ENCODE assay signal across 8 cellular contexts in genomic region chr18:6056171-6056932, GRCh38.
DNase-seq lines count a peak whose midpoint lies in the region; ATAC-seq, FAIRE-seq and TF ChIP-seq lines count a peak whose summit lies in the region.

No MANE protein-coding gene starts in this region.

- H3K27me3 Mint-ChIP-seq in astrocyte (ENCODE audit: low read depth, unreplicated experiment): no peaks in the 10 kb centered on the region
- H3K27me3 Mint-ChIP-seq in natural killer cell (ENCODE audit: low read depth in 2 of 2): no peaks in the 10 kb centered on the region
- no peaks in the 10 kb centered on the region for H3K27me3 Mint-ChIP-seq in CD14-positive monocyte (ENCODE audit: low read depth in 3 of 3)

- DNase-seq in astrocyte (ENCODE audit: low read depth) (peak; percentile 69), natural killer cell (no peak), colonic mucosa (no peak), CD14-positive monocyte (ENCODE audit: low spot score) (no peak), uterus (no peak)
- DNase-seq in activated CD4-positive, CD25-positive, alpha-beta regulatory T cell treated with anti-CD3 and anti-CD28 coated beads, Interleukin-2, amount 50 U/mL, for 72 hours: no peak

- H3K4me3 ChIP-seq in astrocyte (ENCODE audit: insufficient read depth, low read depth, low read length) (peak overlapping the region; percentile 3), colonic mucosa (no peak overlapping the region), uterus (no peak overlapping the region)

- TF ChIP-seq POLR2A in uterus (IDR thresholded peaks at IDR 0.05): no peak

- H3K9ac ChIP-seq in astrocyte (ENCODE audit: low read length) (peak overlapping the region; percentile 77), colonic mucosa (ENCODE audit: low read depth in 2 of 2, low read length in 2 of 2) (no peak overlapping the region)

- H3K4me1 Mint-ChIP-seq in astrocyte (ENCODE audit: low read depth, unreplicated experiment): peaks cover 43% of the 10 kb centered on the region
- peaks cover 11 to 14% of the 10 kb centered on the region in 2 donors for H3K4me1 Mint-ChIP-seq in natural killer cell
- H3K4me1 Mint-ChIP-seq in CD14-positive monocyte: peaks cover 3% of the 10 kb centered on the region

- no peaks in the 10 kb centered on the region for H4K20me1 ChIP-seq in astrocyte (ENCODE audit: insufficient read depth, low read length)

- H3K27ac Mint-ChIP-seq in astrocyte (ENCODE audit: unreplicated experiment) (peak overlapping the region; percentile 99), natural killer cell (peak overlapping the region in 1 of 2 donors; percentile 61), CD14-positive monocyte (no peak overlapping the region)

- no peaks in the 10 kb centered on the region for H3K27me3 ChIP-seq in astrocyte (ENCODE audit: insufficient read depth, low read length)
- no peaks in the 10 kb centered on the region for H3K27me3 ChIP-seq in colonic mucosa
- no peaks in the 10 kb centered on the region for H3K27me3 ChIP-seq in uterus

- intact Hi-C loops in natural killer cell (cut with micrococcal nuclease) (no loop called here), colonic mucosa (cut with DNase I) (no loop called here), CD14-positive monocyte (cut with micrococcal nuclease) (no loop called here), uterus (cut with DNase I; ENCODE audit: low total_unique reads) (no loop called here)

- H3K27ac ChIP-seq in astrocyte (ENCODE audit: low read depth, low read length) (peak overlapping the region; percentile 91), colonic mucosa (no peak overlapping the region), uterus (no peak overlapping the region)

- no peak for TF ChIP-seq CTCF in astrocyte (IDR thresholded peaks at IDR 0.05; ENCODE audit: insufficient read depth, low read depth, low read length)
- TF ChIP-seq CTCF in natural killer cell (IDR thresholded peaks at IDR 0.05): no peak
- no peak for TF ChIP-seq CTCF in colonic mucosa (IDR thresholded peaks at IDR 0.05)
- TF ChIP-seq CTCF in CD14-positive monocyte (IDR thresholded peaks at IDR 0.05): no peak
- no peak for TF ChIP-seq CTCF in uterus (IDR thresholded peaks at IDR 0.05)

- peak; percentile 26 for FAIRE-seq in astrocyte (lab: Jason Lieb, UNC)

- no peaks in the 10 kb centered on the region for H3K36me3 ChIP-seq in astrocyte (ENCODE audit: insufficient read depth, low read length)
- no peaks in the 10 kb centered on the region for H3K36me3 ChIP-seq in colonic mucosa
- no peaks in the 10 kb centered on the region for H3K36me3 ChIP-seq in uterus

- H3K9me3 Mint-ChIP-seq in astrocyte (ENCODE audit: unreplicated experiment) (no peaks in the 10 kb centered on the region), natural killer cell (no peaks in the 10 kb centered on the region), CD14-positive monocyte (peaks cover 0 to 4% (median 0%) of the 10 kb centered on the region in 7 donors)

- peak; percentile 56 for ATAC-seq in GM18498 (IDR thresholded peaks at IDR 0.05; ENCODE audit: unreplicated experiment)
- peak; percentile 79 for ATAC-seq in HG02870 (IDR thresholded peaks at IDR 0.05; ENCODE audit: unreplicated experiment)
- ATAC-seq in natural killer cell: peak; percentile 36 to 70 (median 59)

- H3K4me1 ChIP-seq in astrocyte (ENCODE audit: insufficient read depth, low read length) (peaks cover 48% of the 10 kb centered on the region), colonic mucosa (no peaks in the 10 kb centered on the region), uterus (no peaks in the 10 kb centered on the region)

- peak overlapping the region; percentile 13 for H2AFZ ChIP-seq in astrocyte (ENCODE audit: low read depth, low read length)

- H3K9me3 ChIP-seq in astrocyte (ENCODE audit: insufficient read depth, low read depth, low read length) (no peaks in the 10 kb centered on the region), colonic mucosa (no peaks in the 10 kb centered on the region), uterus (no peaks in the 10 kb centered on the region)

- no peaks in the 10 kb centered on the region for H3K36me3 Mint-ChIP-seq in astrocyte (ENCODE audit: low read depth, unreplicated experiment)
- H3K36me3 Mint-ChIP-seq in natural killer cell: no peaks in the 10 kb centered on the region
- H3K36me3 Mint-ChIP-seq in CD14-positive monocyte: no peaks in the 10 kb centered on the region

- H3K4me3 Mint-ChIP-seq in astrocyte (ENCODE audit: unreplicated experiment) (no peak overlapping the region), natural killer cell (no peak overlapping the region), CD14-positive monocyte (no peak overlapping the region)

- H3K4me2 ChIP-seq in astrocyte (ENCODE audit: low read length): peak overlapping the region; percentile 80

- H3K79me2 ChIP-seq in astrocyte (ENCODE audit: insufficient read depth, low read length): no peaks in the 10 kb centered on the region
